In the genomic region with DNA sequence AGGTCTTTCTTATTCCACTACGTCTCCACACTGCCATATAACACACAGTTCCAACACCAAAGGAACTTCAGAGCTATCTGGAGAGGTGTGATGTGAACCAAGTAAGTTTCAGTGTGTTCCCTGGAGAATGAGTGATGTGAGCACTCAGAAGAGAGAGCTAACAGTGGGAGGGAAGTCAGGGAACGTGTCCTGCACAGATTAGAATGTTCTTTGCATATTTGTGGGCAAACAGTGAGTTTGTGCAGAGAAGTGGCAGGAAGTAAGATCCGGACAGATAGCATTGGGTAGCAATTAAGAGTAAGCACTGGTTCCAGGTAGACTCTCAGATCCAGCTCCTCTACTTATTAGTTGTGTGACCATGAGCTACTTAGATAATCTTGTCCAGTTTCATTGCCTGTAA, we compare ENCODE assay signal across 19 cellular contexts.
"Had no signal": no experiment of that assay in that cellular context is flagged by ENCODE, and none has a peak within 500 bp of the region (broad histone marks: within the 10 kb centered on the region; RNA-seq: fewer than 3 reads in every experiment).

No MANE protein-coding gene starts in this region.

- H3K9me3 ChIP-seq: colonic mucosa, gastroesophageal sphincter, heart left ventricle had no signal

- H3K4me1 ChIP-seq: colonic mucosa, gastroesophageal sphincter, parathyroid adenoma had no signal

- DNase-seq: activated CD4-positive, CD25-positive, alpha-beta regulatory T cell treated with anti-CD3 and anti-CD28 coated beads, Interleukin-2, amount 50 U/mL, for 72 hours; activated gamma-delta T cell; central memory CD4-positive, alpha-beta T cell; colonic mucosa; heart left ventricle; kidney glomerular epithelial cell; left ventricle myocardium superior; mesendoderm; natural killer cell; stimulated activated CD4-positive, alpha-beta T cell treated with anti-CD3 and anti-CD28 coated beads, Interleukin-4, amount 100 ng/mL, for 1 hour; stimulated activated naive CD8-positive, alpha-beta T cell treated with anti-CD3 and anti-CD28 coated beads, Interleukin-15, amount 100 ng/mL, for 72 hours; T-helper 9 cell had no signal

- H3K4me1 Mint-ChIP-seq: activated naive CD4-positive, alpha-beta T cell treated with anti-CD3 and anti-CD28 coated beads, Interleukin-2, amount 50 U/mL, for 24 hours; natural killer cell; stimulated activated naive CD8-positive, alpha-beta T cell treated with anti-CD3 and anti-CD28 coated beads, Interleukin-15, amount 100 ng/mL, for 72 hours had no signal

- H3K9me3 Mint-ChIP-seq: activated naive CD4-positive, alpha-beta T cell treated with anti-CD3 and anti-CD28 coated beads, Interleukin-2, amount 50 U/mL, for 24 hours; natural killer cell; stimulated activated naive CD8-positive, alpha-beta T cell treated with anti-CD3 and anti-CD28 coated beads, Interleukin-15, amount 100 ng/mL, for 72 hours had no signal

- FAIRE-seq: endometrium had no signal

- H3K4me2 ChIP-seq: smooth muscle cell had no signal

- H3K36me3 Mint-ChIP-seq: activated naive CD4-positive, alpha-beta T cell treated with anti-CD3 and anti-CD28 coated beads, Interleukin-2, amount 50 U/mL, for 24 hours; natural killer cell had no signal

- H3K79me2 ChIP-seq: parathyroid adenoma had no signal

- H3K4me3 ChIP-seq: colonic mucosa, gastroesophageal sphincter, heart left ventricle, smooth muscle cell had no signal

- H3K36me3 ChIP-seq: colonic mucosa, gastroesophageal sphincter, heart left ventricle had no signal

- H3K27me3 Mint-ChIP-seq: activated naive CD4-positive, alpha-beta T cell treated with anti-CD3 and anti-CD28 coated beads, Interleukin-2, amount 50 U/mL, for 24 hours; stimulated activated naive CD8-positive, alpha-beta T cell treated with anti-CD3 and anti-CD28 coated beads, Interleukin-15, amount 100 ng/mL, for 72 hours had no signal

- H3K27ac ChIP-seq: colonic mucosa, gastroesophageal sphincter, heart left ventricle, parathyroid adenoma, VCaP had no signal

- ATAC-seq: gastroesophageal sphincter; natural killer cell; sciatic nerve; stimulated activated naive CD8-positive, alpha-beta T cell treated with anti-CD3 and anti-CD28 coated beads, Interleukin-15, amount 100 ng/mL, for 72 hours had no signal

- H3K27ac Mint-ChIP-seq: activated naive CD4-positive, alpha-beta T cell treated with anti-CD3 and anti-CD28 coated beads, Interleukin-2, amount 50 U/mL, for 24 hours; natural killer cell; stimulated activated naive CD8-positive, alpha-beta T cell treated with anti-CD3 and anti-CD28 coated beads, Interleukin-15, amount 100 ng/mL, for 72 hours had no signal

- H2AFZ ChIP-seq: parathyroid adenoma had no signal

- H3K9ac ChIP-seq: parathyroid adenoma had no signal

- H3K27me3 ChIP-seq: colonic mucosa, gastroesophageal sphincter, heart left ventricle had no signal

- H3K4me3 Mint-ChIP-seq: activated naive CD4-positive, alpha-beta T cell treated with anti-CD3 and anti-CD28 coated beads, Interleukin-2, amount 50 U/mL, for 24 hours; natural killer cell; stimulated activated naive CD8-positive, alpha-beta T cell treated with anti-CD3 and anti-CD28 coated beads, Interleukin-15, amount 100 ng/mL, for 72 hours had no signal
